ENCODE assay signal across 8 cellular contexts in the genomic region with DNA sequence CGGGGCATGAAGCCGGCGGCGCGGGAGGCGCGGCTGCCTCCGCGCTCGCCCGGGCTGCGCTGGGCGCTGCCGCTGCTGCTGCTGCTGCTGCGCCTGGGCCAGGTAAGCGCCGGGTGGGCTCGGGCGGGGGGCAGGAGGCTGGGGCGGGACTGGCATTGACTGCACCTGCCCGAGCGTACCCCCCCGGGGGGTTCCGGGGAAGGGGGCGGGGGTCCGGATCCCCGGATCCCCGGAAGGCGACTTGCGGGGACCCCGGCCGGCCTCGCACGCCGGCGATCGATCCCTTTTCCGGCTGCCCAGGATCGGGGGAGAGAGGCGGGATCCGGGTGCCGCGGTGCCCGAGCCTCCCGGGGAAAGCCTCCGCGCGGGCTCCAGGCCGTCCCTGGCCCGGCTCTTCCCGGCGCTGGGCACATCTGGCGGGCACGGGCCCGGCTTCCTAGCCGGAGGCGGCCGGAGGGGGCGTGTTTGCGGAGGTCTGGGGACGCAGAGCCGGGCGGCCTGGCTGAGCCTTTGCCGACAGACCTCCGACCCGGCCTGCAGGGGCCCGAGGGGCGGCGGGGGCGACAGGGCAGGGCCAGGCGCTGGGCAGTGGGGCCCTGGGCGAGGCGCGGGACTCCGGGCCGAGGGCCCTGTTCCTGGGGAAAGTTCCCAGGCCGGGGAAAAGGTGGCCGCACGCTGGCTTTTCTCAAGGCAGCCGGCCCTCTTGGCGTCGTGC. TPM values are rescaled to one million over a fixed set of nuclear protein-coding genes. Genes with fewer than 3 reads are reported as not detected.
DNase-seq lines count a peak whose midpoint lies in the region; ATAC-seq and TF ChIP-seq lines count a peak whose summit lies in the region.

No MANE protein-coding gene starts in this region.

- peak; percentile 40 to 46 for DNase-seq in stimulated activated CD4-positive, alpha-beta T cell treated with anti-CD3 and anti-CD28 coated beads, Interleukin-2, amount 100 ng/mL, for 24 hours
- DNase-seq in stimulated activated CD4-positive, alpha-beta T cell treated with anti-CD3 and anti-CD28 coated beads, Interleukin-1b, Interleukin-23, amount 100 ng/mL, for 48 hours = no peak
- DNase-seq in body of pancreas = peak; percentile 59 to 72 (median 64)
- DNase-seq in iPS-NIHi7 (ENCODE audit: extremely low spot score) = peak; percentile 65
- DNase-seq in NK-92 (lab: John Stamatoyannopoulos, UW; ENCODE audit: unreplicated experiment) = no peak

- H3K9me3 ChIP-seq in OCI-LY1 (ENCODE audit: low read length) (no peaks in the 10 kb centered on the region), body of pancreas (no peaks in the 10 kb centered on the region)

- no peaks in the 10 kb centered on the region for H3K9me2 ChIP-seq in OCI-LY1 (ENCODE audit: low read depth, low read length)

- TF ChIP-seq CTCF in OCI-LY1 (IDR thresholded peaks at IDR 0.05; ENCODE audit: low read length) (peak; percentile 22; the same call in 1 of the 2 replicates), body of pancreas (IDR thresholded peaks at IDR 0.05) (peak in 5 of 7 experiments; percentile 17 to 38 (median 19))

- WGBS in body of pancreas, 2 donors = 0 to 1% methylated on average over 14 to 80 of the region's 82 CpGs

- peak overlapping the region; percentile 87 for H3K27ac ChIP-seq in OCI-LY1 (ENCODE audit: low read depth, low read length, poor library complexity, severe bottlenecking)
- peak overlapping the region; percentile 48 to 83 (median 78) for H3K27ac ChIP-seq in body of pancreas
- H3K27ac ChIP-seq in skin epidermis = peak overlapping the region; percentile 70 to 94 (median 86)

- H3K79me2 ChIP-seq in OCI-LY1 (ENCODE audit: insufficient read depth, low read length) = peaks cover 50% of the 10 kb centered on the region

- H3K4me1 ChIP-seq in OCI-LY1 (ENCODE audit: insufficient read depth, low read length, severe bottlenecking) = peaks cover 51% of the 10 kb centered on the region
- H3K4me1 ChIP-seq in body of pancreas = peaks cover 23% of the 10 kb centered on the region

- H3K36me3 ChIP-seq in OCI-LY1 (ENCODE audit: insufficient read depth, low read length) (peaks cover 32% of the 10 kb centered on the region), body of pancreas (replicated peaks in 1 of 2; ENCODE audit: insufficient read depth in 1 of 2, low read depth in 2 of 2) (no peaks in the 10 kb centered on the region)

- no peaks in the 10 kb centered on the region for H3K27me3 ChIP-seq in OCI-LY1 (ENCODE audit: insufficient read depth, low read length)
- H3K27me3 ChIP-seq in body of pancreas = no peaks in the 10 kb centered on the region

- TF ChIP-seq POLR2A in body of pancreas (IDR thresholded peaks at IDR 0.05) = peak in 2 of 3 donors; percentile 33 to 45

- no peak overlapping the region for H2AFZ ChIP-seq in OCI-LY1 (ENCODE audit: low read length)

- H3K4me3 ChIP-seq in OCI-LY1 (ENCODE audit: low read depth, low read length, poor library complexity, severe bottlenecking) (peak overlapping the region; percentile 83), body of pancreas (peak overlapping the region; percentile 78 to 82), skin epidermis (peak overlapping the region; percentile 65 to 95 (median 77))

- no peaks in the 10 kb centered on the region for H3F3A ChIP-seq in OCI-LY1 (ENCODE audit: insufficient read depth, low read length)

- ATAC-seq in HG02870 (IDR thresholded peaks at IDR 0.05; ENCODE audit: unreplicated experiment) = peak; percentile 43
- ATAC-seq in body of pancreas = peak; percentile 63

- intact Hi-C loops in body of pancreas (cut with DNase I) = no loop called here

- peak overlapping the region; percentile 86 for H3K4me2 ChIP-seq in OCI-LY1 (ENCODE audit: low read length)

- no peaks in the 10 kb centered on the region for H4K20me1 ChIP-seq in OCI-LY1 (ENCODE audit: insufficient read depth, low read length)

- H3K9ac ChIP-seq in OCI-LY1 (ENCODE audit: low read length) = peak overlapping the region; percentile 92

RNA-seq across cellular contexts. Expression of a gene that starts 0.7 kb away (rescaled TPM):
- 10 to 100 TPM; 10.9 to 17.1 TPM for total RNA-seq in body of pancreas

Comparison
In these comparisons a context has a peak if more than half of its experiments do, and no peak if none do; other contexts are left out.
1. DNase-seq: peak in stimulated activated CD4-positive, alpha-beta T cell treated with anti-CD3 and anti-CD28 coated beads, Interleukin-2, amount 100 ng/mL, for 24 hours (2 of 2), body of pancreas (4 of 4) and iPS-NIHi7 (single experiment); none in stimulated activated CD4-positive, alpha-beta T cell treated with anti-CD3 and anti-CD28 coated beads, Interleukin-1b, Interleukin-23, amount 100 ng/mL, for 48 hours (single experiment) and NK-92 (single experiment).
2. Peak in every context shown above with its lines, with median percentiles within 50 percentile points of each other: H3K27ac ChIP-seq and H3K4me3 ChIP-seq.